In genomic region chr15:73948396-73948795, GRCh38 we compare ENCODE assay signal across 18 cellular contexts. TPM values are rescaled to one million over a fixed set of nuclear protein-coding genes. Genes with fewer than 3 reads are reported as not detected.
DNase-seq lines count a peak whose midpoint lies in the region; ATAC-seq, FAIRE-seq and TF ChIP-seq lines count a peak whose summit lies in the region.
"Had no signal": no experiment of that assay in that cellular context is flagged by ENCODE, and none has a peak within 500 bp of the region (broad histone marks: within the 10 kb centered on the region; RNA-seq: fewer than 3 reads in every experiment).

No MANE protein-coding gene starts in this region.

- H3F3A ChIP-seq in smooth muscle cell (ENCODE audit: low read depth) = peaks cover 29% of the 10 kb centered on the region

- no peaks in the 10 kb centered on the region for H3K36me3 Mint-ChIP-seq in activated naive CD4-positive, alpha-beta T cell treated with anti-CD3 and anti-CD28 coated beads, Interleukin-2, amount 10 ng/mL, durations not matched to agents 7 days and 5 days
- no peaks in the 10 kb centered on the region for H3K36me3 Mint-ChIP-seq in activated naive CD4-positive, alpha-beta T cell treated with anti-CD3 and anti-CD28 coated beads, Interleukin-2, amount 50 U/mL, for 72 hours

- H3K27me3 Mint-ChIP-seq in activated naive CD4-positive, alpha-beta T cell treated with anti-CD3 and anti-CD28 coated beads, Interleukin-2, amount 10 ng/mL, durations not matched to agents 7 days and 5 days = peaks cover 49% of the 10 kb centered on the region
- H3K27me3 Mint-ChIP-seq: CD4-positive, alpha-beta T cell had no signal

- no peaks in the 10 kb centered on the region for H3K79me2 ChIP-seq in smooth muscle cell (ENCODE audit: low read depth)

- DNase-seq in activated naive CD4-positive, alpha-beta T cell treated with anti-CD3 and anti-CD28 coated beads, Interleukin-2, amount 10 ng/mL, durations not matched to agents 7 days and 5 days = peak; percentile 12
- DNase-seq in activated naive CD4-positive, alpha-beta T cell treated with anti-CD3 and anti-CD28 coated beads, Interleukin-2, amount 50 U/mL, for 72 hours (ENCODE audit: low spot score in 2 of 2) = no peak
- peak; percentile 18 for DNase-seq in kidney
- no peak for DNase-seq in smooth muscle cell (lab: John Stamatoyannopoulos, UW; ENCODE audit: unreplicated experiment)
- DNase-seq in aorta = peak; percentile 11 to 32
- DNase-seq in COLO668 (lab: John Stamatoyannopoulos, UW; ENCODE audit: unreplicated experiment) = no peak
- no peak for DNase-seq in GM03348 (ENCODE audit: low spot score)
- DNase-seq: AML-193; CD4-positive, alpha-beta T cell; DMS153; DMS79; GDM1; H9 had no signal

- H3K9me3 ChIP-seq in kidney (ENCODE audit: control insufficient read depth in 1 of 2, low read length in 2 of 2) (no peaks in the 10 kb centered on the region), smooth muscle cell (replicated peaks; ENCODE audit: low read depth) (no peaks in the 10 kb centered on the region), aorta (ENCODE audit: control insufficient read depth, low read length) (no peaks in the 10 kb centered on the region)
- H3K9me3 ChIP-seq: A549 had no signal

- TF ChIP-seq CTCF in kidney (IDR thresholded peaks at IDR 0.05; ENCODE audit: borderline replicate concordance, extremely low read depth, insufficient read depth) (no peak), smooth muscle cell (IDR thresholded peaks at IDR 0.05; ENCODE audit: borderline replicate concordance, insufficient read depth, poor library complexity, severe bottlenecking) (no peak)

- H3K4me3 ChIP-seq in kidney (ENCODE audit: low read length in 2 of 2) (no peak overlapping the region), smooth muscle cell (no peak overlapping the region), aorta (ENCODE audit: low read length in 2 of 2) (no peak overlapping the region)
- H3K4me3 ChIP-seq: A549 had no signal

- H3K36me3 ChIP-seq in kidney (ENCODE audit: control insufficient read depth in 1 of 2, insufficient read depth in 2 of 2, low read length in 2 of 2) (peaks cover 6 to 7% of the 10 kb centered on the region in 2 donors), smooth muscle cell (ENCODE audit: low read depth) (no peaks in the 10 kb centered on the region), aorta (ENCODE audit: control insufficient read depth in 1 of 2, insufficient read depth in 2 of 2, low read length in 1 of 2) (peaks cover 2 to 8% of the 10 kb centered on the region in 2 donors)

- no peaks in the 10 kb centered on the region for H3K27me3 ChIP-seq in smooth muscle cell (ENCODE audit: low read depth)
- H3K27me3 ChIP-seq in aorta (ENCODE audit: control insufficient read depth in 1 of 2, insufficient read depth in 2 of 2, low read length in 1 of 2) = no peaks in the 10 kb centered on the region

- no peak overlapping the region for H3K27ac ChIP-seq in kidney (ENCODE audit: low read depth in 2 of 2, low read length in 2 of 2)
- H3K27ac ChIP-seq in smooth muscle cell (ENCODE audit: low read depth) = peak overlapping the region; percentile 67
- H3K27ac ChIP-seq in aorta (ENCODE audit: low read depth in 1 of 2, low read length in 2 of 2) = no peak overlapping the region
- H3K27ac ChIP-seq: 22Rv1, A549, C4-2B had no signal

- H3K4me3 Mint-ChIP-seq in activated naive CD4-positive, alpha-beta T cell treated with anti-CD3 and anti-CD28 coated beads, Interleukin-2, amount 10 ng/mL, durations not matched to agents 7 days and 5 days = no peak overlapping the region
- H3K4me3 Mint-ChIP-seq: CD4-positive, alpha-beta T cell; H9 had no signal

- H2AFZ ChIP-seq in smooth muscle cell (ENCODE audit: low read depth) = no peak overlapping the region

- no peak overlapping the region for H3K4me2 ChIP-seq in smooth muscle cell
- H3K4me2 ChIP-seq: A549 had no signal

- H3K9ac ChIP-seq in kidney (ENCODE audit: low read length in 2 of 2) (no peak overlapping the region), smooth muscle cell (ENCODE audit: low read depth) (no peak overlapping the region)

- no peak for ATAC-seq in activated naive CD4-positive, alpha-beta T cell treated with anti-CD3 and anti-CD28 coated beads, Interleukin-2, amount 50 U/mL, for 72 hours
- ATAC-seq in aorta (ENCODE audit: low FRiP score) (no peak), esophagus mucosa (no peak)
- ATAC-seq: A549 had no signal

- H3K9me3 Mint-ChIP-seq in activated naive CD4-positive, alpha-beta T cell treated with anti-CD3 and anti-CD28 coated beads, Interleukin-2, amount 10 ng/mL, durations not matched to agents 7 days and 5 days = no peaks in the 10 kb centered on the region
- no peaks in the 10 kb centered on the region for H3K9me3 Mint-ChIP-seq in activated naive CD4-positive, alpha-beta T cell treated with anti-CD3 and anti-CD28 coated beads, Interleukin-2, amount 50 U/mL, for 72 hours
- H3K9me3 Mint-ChIP-seq: CD4-positive, alpha-beta T cell; H9 had no signal

- FAIRE-seq in kidney (lab: Jason Lieb, UNC) = no peak
- FAIRE-seq: A549, H1 had no signal

- H3K4me1 ChIP-seq in kidney (ENCODE audit: control insufficient read depth in 1 of 2, insufficient read depth in 1 of 2, low read depth in 1 of 2, low read length in 2 of 2) = peaks cover 8 to 11% of the 10 kb centered on the region in 2 donors
- peaks cover 28% of the 10 kb centered on the region for H3K4me1 ChIP-seq in smooth muscle cell (ENCODE audit: low read depth)
- no peaks in the 10 kb centered on the region for H3K4me1 ChIP-seq in aorta (ENCODE audit: control insufficient read depth in 1 of 2, insufficient read depth in 2 of 2, low read length in 2 of 2)
- H3K4me1 ChIP-seq: A549 had no signal

- no peak overlapping the region for H3K27ac Mint-ChIP-seq in activated naive CD4-positive, alpha-beta T cell treated with anti-CD3 and anti-CD28 coated beads, Interleukin-2, amount 10 ng/mL, durations not matched to agents 7 days and 5 days
- peak overlapping the region in 1 of 2 donors; percentile 6 for H3K27ac Mint-ChIP-seq in activated naive CD4-positive, alpha-beta T cell treated with anti-CD3 and anti-CD28 coated beads, Interleukin-2, amount 50 U/mL, for 72 hours
- H3K27ac Mint-ChIP-seq: CD4-positive, alpha-beta T cell; H9 had no signal

- no peaks in the 10 kb centered on the region for H4K20me1 ChIP-seq in smooth muscle cell (ENCODE audit: low read depth)

- intact Hi-C loops in kidney (cut with DNase I) (no loop called here), aorta (cut with DNase I) (loop anchor here in 1 of 2 donors (2.0 kb wide), 1 partner anchor 16 kb away; no protein-coding TSS in a partner anchor)

- CTCF ChIA-PET in activated naive CD4-positive, alpha-beta T cell treated with anti-CD3 and anti-CD28 coated beads, Interleukin-2, amount 10 ng/mL, durations not matched to agents 7 days and 5 days (lab: Charles Lee) = interaction anchor here (1.2 to 7.4 kb wide), 3 partner anchors 10 to 21 kb away, joined by 4 to 94 read pairs (median 11); no protein-coding TSS in a partner anchor

- WGBS in smooth muscle cell (ENCODE audit: low lambda C conversion rate) = 99% methylated on average over 4 of the region's 4 CpGs
- WGBS in aorta, 2 donors = 88 to 93% methylated on average over 4 of the region's 4 CpGs

- H3K4me1 Mint-ChIP-seq in activated naive CD4-positive, alpha-beta T cell treated with anti-CD3 and anti-CD28 coated beads, Interleukin-2, amount 10 ng/mL, durations not matched to agents 7 days and 5 days = peaks cover 16% of the 10 kb centered on the region

RNA-seq across cellular contexts. Expression of gene LOXL1, which starts 22.1 kb away (rescaled TPM):
- under 1 TPM; 0.27 to 0.78 TPM for total RNA-seq in activated naive CD4-positive, alpha-beta T cell treated with anti-CD3 and anti-CD28 coated beads, Interleukin-2, amount 50 U/mL, for 72 hours
- total RNA-seq in kidney (33.2 TPM), smooth muscle cell (239 and 252 TPM in 2 replicates), aorta (100 to 1,000 TPM; 108 to 115 TPM), esophagus mucosa (5.8 TPM)
- polyA plus RNA-seq in kidney (ENCODE audit: insufficient read depth, low read depth, low replicate concordance) (35.1 TPM), smooth muscle cell (736 and 899 TPM in 2 replicates), aorta (100 to 1,000 TPM in 1 of 2 donors, 10 to 100 TPM in 1; 49.0 to 138 TPM)

RNA-seq across cellular contexts. Expression of gene STOML1, which starts 43.7 kb away (rescaled TPM):
- total RNA-seq in activated naive CD4-positive, alpha-beta T cell treated with anti-CD3 and anti-CD28 coated beads, Interleukin-2, amount 50 U/mL, for 72 hours = 1 to 10 TPM; 5.9 to 7.2 TPM
- 22.2 TPM for total RNA-seq in kidney
- polyA plus RNA-seq in kidney (ENCODE audit: insufficient read depth, low read depth, low replicate concordance) = 15.0 TPM
- 9.3 and 12.4 TPM in 2 replicates for total RNA-seq in smooth muscle cell
- 23.7 and 27.5 TPM in 2 replicates for polyA plus RNA-seq in smooth muscle cell
- 10 to 100 TPM; 12.9 to 16.4 TPM for total RNA-seq in aorta
- polyA plus RNA-seq in aorta = 10 to 100 TPM; 10.5 to 19.2 TPM
- 10.4 TPM for total RNA-seq in esophagus mucosa

RNA-seq across cellular contexts. Expression of gene PML, which starts 46.1 kb away (rescaled TPM):
- 10 to 100 TPM; 76.3 to 91.7 TPM for total RNA-seq in activated naive CD4-positive, alpha-beta T cell treated with anti-CD3 and anti-CD28 coated beads, Interleukin-2, amount 50 U/mL, for 72 hours
- total RNA-seq in kidney (82.9 TPM), smooth muscle cell (21.6 and 34.1 TPM in 2 replicates), aorta (10 to 100 TPM; 72.6 to 91.9 TPM), esophagus mucosa (28.8 TPM)
- polyA plus RNA-seq in kidney (ENCODE audit: insufficient read depth, low read depth, low replicate concordance) (19.6 TPM), smooth muscle cell (33.7 and 39.4 TPM in 2 replicates), aorta (10 to 100 TPM in 1 of 2 donors, 1 to 10 TPM in 1; 8.6 to 45.5 TPM)

Comparison
In these comparisons a context has a peak if more than half of its experiments do, and no peak if none do; other contexts are left out.
1. DNase-seq: peak in activated naive CD4-positive, alpha-beta T cell treated with anti-CD3 and anti-CD28 coated beads, Interleukin-2, amount 10 ng/mL, durations not matched to agents 7 days and 5 days (single experiment), kidney (single experiment) and aorta (2 of 2); none in activated naive CD4-positive, alpha-beta T cell treated with anti-CD3 and anti-CD28 coated beads, Interleukin-2, amount 50 U/mL, for 72 hours (0 of 2), smooth muscle cell (single experiment), COLO668 (single experiment) and GM03348 (single experiment).